Comparison of ENCODE assay signal across 35 cellular contexts in genomic region chr7:70434821-70435220, GRCh38.
"Had no signal": no experiment of that assay in that cellular context is flagged by ENCODE, and none has a peak within 500 bp of the region (broad histone marks: within the 10 kb centered on the region; RNA-seq: fewer than 3 reads in every experiment).

No MANE protein-coding gene starts in this region.

- H3K9me3 ChIP-seq: adrenal gland, body of pancreas, breast epithelium had no signal

- H3K27me3 ChIP-seq: adrenal gland, body of pancreas, brain microvascular endothelial cell, breast epithelium had no signal

- H3K27me3 Mint-ChIP-seq: activated B cell treated with CpG ODN at 0.5 μM for 24 hours; activated CD4-positive, alpha-beta memory T cell treated with anti-CD3 and anti-CD28 coated beads for 36 hours; activated CD4-positive, alpha-beta T cell treated with anti-CD3 and anti-CD28 coated beads, Interleukin-2, amount 10 ng/mL, durations not matched to agents 24 days and 14 days; activated CD8-positive, alpha-beta T cell treated with anti-CD3 and anti-CD28 coated beads for 36 hours; activated naive CD8-positive, alpha-beta T cell treated with anti-CD3 and anti-CD28 coated beads for 36 hours; activated T-helper 17 cell treated with anti-CD3 and anti-CD28 coated beads, Interleukin-2, amount 50 U/mL, for 72 hours had no signal

- H3K36me3 Mint-ChIP-seq: activated CD4-positive, alpha-beta memory T cell treated with anti-CD3 and anti-CD28 coated beads for 36 hours; activated naive CD4-positive, alpha-beta T cell treated with anti-CD3 and anti-CD28 coated beads, Interleukin-2, amount 50 U/mL, for 72 hours; activated naive CD8-positive, alpha-beta T cell treated with anti-CD3 and anti-CD28 coated beads for 36 hours had no signal

- H3K4me1 ChIP-seq: adrenal gland, body of pancreas, breast epithelium had no signal

- H3K27ac Mint-ChIP-seq: activated B cell treated with CpG ODN at 0.5 μM for 24 hours; activated CD4-positive, alpha-beta memory T cell treated with anti-CD3 and anti-CD28 coated beads for 36 hours; activated CD4-positive, alpha-beta T cell treated with anti-CD3 and anti-CD28 coated beads, Interleukin-2, amount 10 ng/mL, durations not matched to agents 24 days and 14 days; activated naive CD4-positive, alpha-beta T cell treated with anti-CD3 and anti-CD28 coated beads for 36 hours; activated naive CD4-positive, alpha-beta T cell treated with anti-CD3 and anti-CD28 coated beads, Interleukin-2, amount 50 U/mL, for 72 hours; activated naive CD8-positive, alpha-beta T cell treated with anti-CD3 and anti-CD28 coated beads for 36 hours; activated T-cell treated with anti-CD3 and anti-CD28 coated beads, Interleukin-2, amount 50 U/mL, for 72 hours; activated T-helper 1 cell treated with anti-CD3 and anti-CD28 coated beads, Interleukin-12 subunit alpha, Interleukin-12 subunit beta, Interleukin-2, Interleukin-4 antibody, amounts not matched to agents 30 ng/mL and 10 ng/mL and 1 ng/mL, durations not matched to agents 14 hours and 24 hours and 36 hours; activated T-helper 17 cell treated with anti-CD3 and anti-CD28 coated beads, Interleukin-2, amount 50 U/mL, for 72 hours; T-helper 2 cell treated with Interferon-gamma antibody and Interleukin-4, amounts not matched to agents 5 μg/mL and 100 μg/mL, for 36 hours had no signal

- H3K4me1 Mint-ChIP-seq: activated B cell treated with CpG ODN at 0.5 μM for 24 hours; activated CD4-positive, alpha-beta T cell treated with anti-CD3 and anti-CD28 coated beads, Interleukin-2, amount 10 ng/mL, durations not matched to agents 24 days and 14 days; activated T-helper 17 cell treated with anti-CD3 and anti-CD28 coated beads, Interleukin-2, amount 50 U/mL, for 72 hours had no signal

- DNase-seq: activated B cell treated with CpG ODN at 0.5 μM for 24 hours; activated CD4-positive, alpha-beta memory T cell treated with anti-CD3 and anti-CD28 coated beads for 36 hours; activated CD4-positive, alpha-beta T cell treated with anti-CD3 and anti-CD28 coated beads for 4 hours; activated CD4-positive, alpha-beta T cell treated with anti-CD3 and anti-CD28 coated beads, Interleukin-2, amount 10 ng/mL, durations not matched to agents 24 days and 14 days; activated CD4-positive, alpha-beta T cell treated with anti-CD3 and anti-CD28 coated beads, Interleukin-2, amount 50 U/mL, for 1 hour; activated CD4-positive, alpha-beta T cell treated with anti-CD3 and anti-CD28 coated beads, Interleukin-2, amount 50 U/mL, for 4 hours; activated CD4-positive, CD25-positive, alpha-beta regulatory T cell treated with anti-CD3 and anti-CD28 coated beads, Interleukin-2, amount 50 U/mL, for 72 hours; activated CD8-positive, alpha-beta memory T cell treated with anti-CD3 and anti-CD28 coated beads, Interleukin-2, amount 50 U/mL, for 4 hours; activated CD8-positive, alpha-beta T cell treated with anti-CD3 and anti-CD28 coated beads for 36 hours; activated effector memory CD4-positive, alpha-beta T cell treated with anti-CD3 and anti-CD28 coated beads, Interleukin-2, amount 50 U/mL, for 16 hours; activated gamma-delta T cell treated with Interleukin-2 at 50 U/mL for 16 hours; activated naive CD4-positive, alpha-beta T cell; activated naive CD4-positive, alpha-beta T cell treated with anti-CD3 and anti-CD28 coated beads for 36 hours; activated naive CD4-positive, alpha-beta T cell treated with anti-CD3 and anti-CD28 coated beads, Interleukin-2, amount 50 U/mL, for 16 hours; activated naive CD8-positive, alpha-beta T cell treated with anti-CD3 and anti-CD28 coated beads for 36 hours; activated T-cell treated with anti-CD3 and anti-CD28 coated beads for 4 hours; activated T-cell treated with anti-CD3 and anti-CD28 coated beads, Interleukin-2, amount 50 U/mL, for 1 hour; activated T-cell treated with anti-CD3 and anti-CD28 coated beads, Interleukin-2, amount 50 U/mL, for 4 hours; activated T-cell treated with anti-CD3 and anti-CD28 coated beads, Interleukin-2, amount 50 U/mL, for 72 hours; adrenal gland; amniotic stem cell; aorta; body of pancreas; brain microvascular endothelial cell; central memory CD4-positive, alpha-beta T cell; T-helper 2 cell; T-helper 9 cell had no signal

- H3K4me3 ChIP-seq: adrenal gland, body of pancreas, breast epithelium had no signal

- H3K36me3 ChIP-seq: adrenal gland, brain microvascular endothelial cell, breast epithelium had no signal

- ATAC-seq: activated naive CD4-positive, alpha-beta T cell treated with anti-CD3 and anti-CD28 coated beads, Interleukin-2, amount 50 U/mL, for 72 hours; activated T-cell treated with anti-CD3 and anti-CD28 coated beads, Interleukin-2, amount 50 U/mL, for 4 hours; activated T-cell treated with anti-CD3 and anti-CD28 coated beads, Interleukin-2, amount 50 U/mL, for 72 hours; activated T-helper 17 cell treated with anti-CD3 and anti-CD28 coated beads, Interleukin-2, amount 50 U/mL, for 72 hours; body of pancreas had no signal

- H3K9me3 Mint-ChIP-seq: activated B cell treated with CpG ODN at 0.5 μM for 24 hours; activated CD4-positive, alpha-beta memory T cell treated with anti-CD3 and anti-CD28 coated beads for 36 hours; activated CD8-positive, alpha-beta T cell treated with anti-CD3 and anti-CD28 coated beads for 36 hours; activated naive CD4-positive, alpha-beta T cell treated with anti-CD3 and anti-CD28 coated beads for 36 hours; activated naive CD8-positive, alpha-beta T cell treated with anti-CD3 and anti-CD28 coated beads for 36 hours; activated T-cell treated with anti-CD3 and anti-CD28 coated beads, Interleukin-2, amount 50 U/mL, for 4 hours; activated T-cell treated with anti-CD3 and anti-CD28 coated beads, Interleukin-2, amount 50 U/mL, for 72 hours had no signal

- FAIRE-seq: astrocyte, TTC549 had no signal

- H3K4me3 Mint-ChIP-seq: activated B cell treated with CpG ODN at 0.5 μM for 24 hours; activated CD4-positive, alpha-beta memory T cell treated with anti-CD3 and anti-CD28 coated beads for 36 hours; activated CD4-positive, alpha-beta T cell treated with anti-CD3 and anti-CD28 coated beads, Interleukin-2, amount 10 ng/mL, durations not matched to agents 24 days and 14 days; activated CD8-positive, alpha-beta T cell treated with anti-CD3 and anti-CD28 coated beads for 36 hours; activated naive CD4-positive, alpha-beta T cell treated with anti-CD3 and anti-CD28 coated beads for 36 hours; activated naive CD8-positive, alpha-beta T cell treated with anti-CD3 and anti-CD28 coated beads for 36 hours; activated T-cell treated with anti-CD3 and anti-CD28 coated beads, Interleukin-2, amount 50 U/mL, for 4 hours; activated T-cell treated with anti-CD3 and anti-CD28 coated beads, Interleukin-2, amount 50 U/mL, for 72 hours; activated T-helper 1 cell treated with anti-CD3 and anti-CD28 coated beads, Interleukin-12 subunit alpha, Interleukin-12 subunit beta, Interleukin-2, Interleukin-4 antibody, amounts not matched to agents 30 ng/mL and 10 ng/mL and 1 ng/mL, durations not matched to agents 14 hours and 24 hours and 36 hours; activated T-helper 17 cell treated with anti-CD3 and anti-CD28 coated beads, Interleukin-2, amount 50 U/mL, for 72 hours; T-helper 2 cell treated with Interferon-gamma antibody and Interleukin-4, amounts not matched to agents 5 μg/mL and 100 μg/mL, for 36 hours had no signal

- H3K27ac ChIP-seq: adrenal gland, body of pancreas, brain microvascular endothelial cell, breast epithelium, VCaP had no signal
